Comparison of ENCODE assay signal across 32 cellular contexts in genomic region chr7:158526531-158526930, GRCh38.
"Had no signal": no experiment of that assay in that cellular context is flagged by ENCODE, and none has a peak within 500 bp of the region (broad histone marks: within the 10 kb centered on the region; RNA-seq: fewer than 3 reads in every experiment).

No MANE protein-coding gene starts in this region.

- H3K4me3 Mint-ChIP-seq: activated CD4-positive, alpha-beta T cell treated with anti-CD3 and anti-CD28 coated beads, Interleukin-2, amount 10 ng/mL, durations not matched to agents 7 days and 5 days; activated CD8-positive, alpha-beta T cell treated with anti-CD3 and anti-CD28 coated beads, Interleukin-2, amount 10 ng/mL, durations not matched to agents 7 days and 5 days; activated naive CD4-positive, alpha-beta T cell treated with anti-CD3 and anti-CD28 coated beads, Interleukin-2, amount 50 U/mL, for 24 hours; activated naive CD8-positive, alpha-beta T cell treated with anti-CD3 and anti-CD28 coated beads, Interleukin-2, amount 10 ng/mL, durations not matched to agents 7 days and 5 days; activated T-cell treated with anti-CD3 and anti-CD28 coated beads, Interleukin-2, amount 50 U/mL, for 24 hours; central memory CD8-positive, alpha-beta T cell had no signal

- ATAC-seq: activated CD8-positive, alpha-beta T cell treated with anti-CD3 and anti-CD28 coated beads, Interleukin-2, amount 10 ng/mL, durations not matched to agents 7 days and 5 days; PC-3 had no signal

- DNase-seq: activated CD4-positive, alpha-beta T cell treated with anti-CD3 and anti-CD28 coated beads, Interleukin-2, amount 10 ng/mL, durations not matched to agents 7 days and 5 days; activated CD4-positive, alpha-beta T cell treated with anti-CD3 and anti-CD28 coated beads, Interleukin-2, amount 50 U/mL, for 48 hours; activated CD8-positive, alpha-beta T cell treated with anti-CD3 and anti-CD28 coated beads, Interleukin-2, amount 10 ng/mL, durations not matched to agents 7 days and 5 days; activated gamma-delta T cell; activated naive CD4-positive, alpha-beta T cell treated with Interleukin-2 at 50 U/mL for 16 hours; activated naive CD8-positive, alpha-beta T cell treated with anti-CD3 and anti-CD28 coated beads, Interleukin-2, amount 10 ng/mL, durations not matched to agents 7 days and 5 days; activated T-cell treated with anti-CD3 and anti-CD28 coated beads, Interleukin-2, amount 50 U/mL, for 24 hours; amygdala; Kasumi-1; KG1; MG63; NCI-H1048; NCI-H1105 treated with DMSO at 0.1 percent for 48 hours; NCI-H1436; NCI-H1694; NCI-H1930; NCI-H2081 treated with DMSO at 0.1 percent for 48 hours; NCI-H226; NCI-H446 treated with DMSO at 0.1 percent for 48 hours; NCI-H524; PC-3; Peyer's patch; RPMI8226; SW 1271; T-helper 1 cell; T-helper 2 cell; T-helper 9 cell had no signal

- H3K4me3 ChIP-seq: ascending aorta, cardiac muscle cell, MG63, Peyer's patch had no signal

- H3K4me1 ChIP-seq: ascending aorta, Peyer's patch had no signal

- H3K27ac ChIP-seq: ascending aorta, cardiac muscle cell, Peyer's patch had no signal

- H3K9me3 ChIP-seq: ascending aorta, MG63, Peyer's patch had no signal

- H3K9me3 Mint-ChIP-seq: activated naive CD4-positive, alpha-beta T cell treated with anti-CD3 and anti-CD28 coated beads, Interleukin-2, amount 50 U/mL, for 24 hours; activated T-cell treated with anti-CD3 and anti-CD28 coated beads, Interleukin-2, amount 50 U/mL, for 24 hours; central memory CD8-positive, alpha-beta T cell had no signal

- H3K27me3 Mint-ChIP-seq: activated CD4-positive, alpha-beta T cell treated with anti-CD3 and anti-CD28 coated beads, Interleukin-2, amount 10 ng/mL, durations not matched to agents 7 days and 5 days; activated naive CD4-positive, alpha-beta T cell treated with anti-CD3 and anti-CD28 coated beads, Interleukin-2, amount 50 U/mL, for 24 hours had no signal

- H3K36me3 ChIP-seq: ascending aorta, cardiac muscle cell, MG63, Peyer's patch had no signal

- H3K36me3 Mint-ChIP-seq: activated naive CD4-positive, alpha-beta T cell treated with anti-CD3 and anti-CD28 coated beads, Interleukin-2, amount 50 U/mL, for 24 hours; activated naive CD8-positive, alpha-beta T cell treated with anti-CD3 and anti-CD28 coated beads, Interleukin-2, amount 10 ng/mL, durations not matched to agents 7 days and 5 days had no signal

- H3K27ac Mint-ChIP-seq: activated CD4-positive, alpha-beta T cell treated with anti-CD3 and anti-CD28 coated beads, Interleukin-2, amount 10 ng/mL, durations not matched to agents 7 days and 5 days; activated CD8-positive, alpha-beta T cell treated with anti-CD3 and anti-CD28 coated beads, Interleukin-2, amount 10 ng/mL, durations not matched to agents 7 days and 5 days; activated naive CD4-positive, alpha-beta T cell treated with anti-CD3 and anti-CD28 coated beads, Interleukin-2, amount 50 U/mL, for 24 hours; activated naive CD8-positive, alpha-beta T cell treated with anti-CD3 and anti-CD28 coated beads, Interleukin-2, amount 10 ng/mL, durations not matched to agents 7 days and 5 days; activated T-cell treated with anti-CD3 and anti-CD28 coated beads, Interleukin-2, amount 50 U/mL, for 24 hours; activated T-helper 2 cell treated with anti-CD3 and anti-CD28 coated beads, Interferon-gamma antibody, Interleukin-2, Interleukin-4, amounts not matched to agents 10 μg/mL and 5 μg/mL and 100 μg/mL, durations not matched to agents 14 hours and 24 hours and 36 hours had no signal

- H3K4me1 Mint-ChIP-seq: activated CD4-positive, alpha-beta T cell treated with anti-CD3 and anti-CD28 coated beads, Interleukin-2, amount 10 ng/mL, durations not matched to agents 7 days and 5 days; activated naive CD4-positive, alpha-beta T cell treated with anti-CD3 and anti-CD28 coated beads, Interleukin-2, amount 50 U/mL, for 24 hours; activated naive CD8-positive, alpha-beta T cell treated with anti-CD3 and anti-CD28 coated beads, Interleukin-2, amount 10 ng/mL, durations not matched to agents 7 days and 5 days; central memory CD8-positive, alpha-beta T cell had no signal

- H3K27me3 ChIP-seq: ascending aorta, cardiac muscle cell, MG63, Peyer's patch had no signal
